In the genomic region with DNA sequence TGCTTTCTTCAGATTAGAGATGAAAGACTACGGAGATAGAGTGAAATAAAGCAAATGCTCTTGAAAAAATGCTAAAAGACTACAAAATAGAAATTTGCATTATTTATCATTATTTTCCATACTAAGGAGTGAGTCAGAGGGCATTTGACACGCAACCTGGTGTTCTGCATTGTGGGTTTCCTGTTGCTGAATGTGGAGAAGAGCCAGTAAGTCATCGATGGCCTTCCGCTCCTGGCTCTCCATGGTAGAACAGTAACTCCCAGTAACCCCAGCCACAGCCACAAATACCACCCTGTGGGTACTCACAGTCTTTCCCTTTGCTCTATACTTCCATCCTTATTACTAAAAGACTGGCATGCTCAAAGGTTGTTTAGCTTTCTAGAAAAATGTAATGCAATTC, we compare ENCODE assay signal across 8 cellular contexts.
DNase-seq lines count a peak whose midpoint lies in the region; ATAC-seq and TF ChIP-seq lines count a peak whose summit lies in the region.

No MANE protein-coding gene starts in this region.

- H3K9me2 ChIP-seq in DOHH2 (replicated peaks; ENCODE audit: control insufficient read depth, low read length), result no peaks in the 10 kb centered on the region

- H4K20me1 ChIP-seq in DOHH2 (ENCODE audit: control insufficient read depth, insufficient read depth, low read depth, low read length), result no peaks in the 10 kb centered on the region

- TF ChIP-seq CTCF in DOHH2 (IDR thresholded peaks at IDR 0.05; ENCODE audit: low read depth, low read length, poor library complexity, severe bottlenecking), result no peak

- H3F3A ChIP-seq in DOHH2 (ENCODE audit: control insufficient read depth, insufficient read depth), result no peaks in the 10 kb centered on the region

- H3K4me3 ChIP-seq in DOHH2 (ENCODE audit: low read length) (peak overlapping the region; percentile 41), HAP-1 (no peak overlapping the region)

- H3K27ac ChIP-seq in DOHH2 (ENCODE audit: low read depth, low read length), result peak overlapping the region; percentile 38

- in situ Hi-C loops in HAP-1 (cut with MboI; ENCODE audit: low sequenced_read_pairs), result no loop called here

- H3K79me2 ChIP-seq in DOHH2 (ENCODE audit: control insufficient read depth, low read length), result no peaks in the 10 kb centered on the region

- H3K36me3 ChIP-seq in DOHH2 (ENCODE audit: control insufficient read depth, low read length), result no peaks in the 10 kb centered on the region
- H3K36me3 ChIP-seq in HAP-1 (replicated peaks), result no peaks in the 10 kb centered on the region

- H3K4me2 ChIP-seq in DOHH2 (ENCODE audit: low read length), result peak overlapping the region; percentile 59

- DNase-seq in Kasumi-1 (lab: John Stamatoyannopoulos, UW), result peak; percentile 45 to 64
- peak; percentile 28 for DNase-seq in activated T-helper 9 cell treated with anti-CD3 and anti-CD28 coated beads, Interleukin-2, amount 50 U/mL, for 16 hours (ENCODE audit: low read depth)
- peak; percentile 24 for DNase-seq in stimulated activated CD4-positive, alpha-beta T cell treated with anti-CD3 and anti-CD28 coated beads, Interleukin-15, amount 100 ng/mL, for 48 hours (ENCODE audit: low read depth in 2 of 2)
- DNase-seq in NCI-H526 treated with DMSO at 0.1 percent for 48 hours (lab: John Stamatoyannopoulos, UW), result no peak
- DNase-seq in NCI-H146 (lab: John Stamatoyannopoulos, UW), result no peak
- DNase-seq in HAP-1 (ENCODE audit: low spot score in 2 of 2), result no peak

- peak; percentile 92 for ATAC-seq in GM21529 (IDR thresholded peaks at IDR 0.05; ENCODE audit: unreplicated experiment)

- H3K4me1 ChIP-seq in DOHH2 (ENCODE audit: control insufficient read depth, low read length), result peaks cover 25% of the 10 kb centered on the region
- no peaks in the 10 kb centered on the region for H3K4me1 ChIP-seq in HAP-1

- H3K27me3 ChIP-seq in DOHH2 (ENCODE audit: control insufficient read depth, low read length), result no peaks in the 10 kb centered on the region
- H3K27me3 ChIP-seq in HAP-1 (ENCODE audit: low read depth), result peaks cover 3% of the 10 kb centered on the region; the same call in 1 of the 2 replicates

- no peaks in the 10 kb centered on the region for H3K9me3 ChIP-seq in DOHH2 (ENCODE audit: control insufficient read depth, insufficient read depth, low read length)
- no peaks in the 10 kb centered on the region for H3K9me3 ChIP-seq in HAP-1

Comparison
In these comparisons a context has a peak if more than half of its experiments do, and no peak if none do; other contexts are left out.
1. DNase-seq: peak in Kasumi-1 (2 of 2), activated T-helper 9 cell treated with anti-CD3 and anti-CD28 coated beads, Interleukin-2, amount 50 U/mL, for 16 hours (single experiment) and stimulated activated CD4-positive, alpha-beta T cell treated with anti-CD3 and anti-CD28 coated beads, Interleukin-15, amount 100 ng/mL, for 48 hours (2 of 2); none in NCI-H526 treated with DMSO at 0.1 percent for 48 hours (single experiment), NCI-H146 (single experiment) and HAP-1 (0 of 2).